ENCODE assay signal across 11 cellular contexts in genomic region chr16:81600275-81600674, GRCh38.
DNase-seq lines count a peak whose midpoint lies in the region; ATAC-seq and TF ChIP-seq lines count a peak whose summit lies in the region.
"Had no signal": no experiment of that assay in that cellular context is flagged by ENCODE, and none has a peak within 500 bp of the region (broad histone marks: within the 10 kb centered on the region; RNA-seq: fewer than 3 reads in every experiment).

No MANE protein-coding gene starts in this region.

- no peak overlapping the region for H3K4me3 ChIP-seq in ACC112 (ENCODE audit: low read depth, low read length)
- H3K4me3 ChIP-seq in IMR-90 (ENCODE audit: insufficient read depth, low read depth, low read length), result no peak overlapping the region
- H3K4me3 ChIP-seq: pancreas had no signal

- H3K4me1 Mint-ChIP-seq in central memory CD8-positive, alpha-beta T cell, result peaks cover 52% of the 10 kb centered on the region
- H3K4me1 Mint-ChIP-seq in activated CD8-positive, alpha-beta T cell treated with anti-CD3 and anti-CD28 coated beads, Interleukin-2, amount 10 ng/mL, durations not matched to agents 7 days and 5 days (ENCODE audit: low read depth), result peaks cover 9% of the 10 kb centered on the region

- TF ChIP-seq POLR2A in IMR-90 (IDR thresholded peaks at IDR 0.05; ENCODE audit: low read depth, low read length), result no peak

- H2BK5ac ChIP-seq in IMR-90 (ENCODE audit: low read depth, low read length, poor library complexity, severe bottlenecking), result no peak overlapping the region

- H3K14ac ChIP-seq in IMR-90 (replicated peaks; ENCODE audit: low read depth, low read length), result no peak overlapping the region

- H4K91ac ChIP-seq in IMR-90 (ENCODE audit: insufficient read depth, low read depth, low read length), result no peak overlapping the region

- peak; percentile 62 for DNase-seq in IMR-90
- DNase-seq in central memory CD8-positive, alpha-beta T cell (ENCODE audit: low spot score in 2 of 2), result no peak
- DNase-seq in kidney tubule cell (ENCODE audit: low spot score), result peak; percentile 90
- DNase-seq in superior temporal gyrus (ENCODE audit: extremely low spot score), result no peak
- no peak for DNase-seq in germinal center (ENCODE audit: low spot score)
- DNase-seq in activated CD8-positive, alpha-beta T cell treated with anti-CD3 and anti-CD28 coated beads, Interleukin-2, amount 10 ng/mL, durations not matched to agents 7 days and 5 days, result no peak
- DNase-seq: NCI-H1417 treated with DMSO at 0.1 percent for 48 hours, pancreas had no signal

- dilution Hi-C loops in IMR-90 (cut with HindIII; ENCODE audit: low sequenced_read_pairs, unreplicated experiment), result no loop called here

- no peak overlapping the region for H3K4me3 Mint-ChIP-seq in central memory CD8-positive, alpha-beta T cell
- H3K4me3 Mint-ChIP-seq in activated CD8-positive, alpha-beta T cell treated with anti-CD3 and anti-CD28 coated beads, Interleukin-2, amount 10 ng/mL, durations not matched to agents 7 days and 5 days, result no peak overlapping the region
- H3K4me3 Mint-ChIP-seq: CD14-positive monocyte had no signal

- H3K27ac Mint-ChIP-seq in central memory CD8-positive, alpha-beta T cell (ENCODE audit: low read depth), result peak overlapping the region; percentile 73
- H3K27ac Mint-ChIP-seq in activated CD8-positive, alpha-beta T cell treated with anti-CD3 and anti-CD28 coated beads, Interleukin-2, amount 10 ng/mL, durations not matched to agents 7 days and 5 days, result no peak overlapping the region

- H2AK5ac ChIP-seq in IMR-90 (ENCODE audit: low read depth, low read length), result peak overlapping the region; percentile 37

- H3K27me3 Mint-ChIP-seq in central memory CD8-positive, alpha-beta T cell, result no peaks in the 10 kb centered on the region
- H3K27me3 Mint-ChIP-seq in activated CD8-positive, alpha-beta T cell treated with anti-CD3 and anti-CD28 coated beads, Interleukin-2, amount 10 ng/mL, durations not matched to agents 7 days and 5 days (ENCODE audit: low read depth), result no peaks in the 10 kb centered on the region

- no peak for TF ChIP-seq CTCF in IMR-90 (conservative IDR thresholded peaks at IDR 0.05; ENCODE audit: low read depth, low read length)

- H3K27ac ChIP-seq in ACC112 (ENCODE audit: low read depth, low read length) (peak overlapping the region; percentile 47; the same call in 1 of the 2 replicates), IMR-90 (ENCODE audit: insufficient read depth, low read length) (no peak overlapping the region)
- H3K27ac ChIP-seq: pancreas had no signal

- H3K36me3 Mint-ChIP-seq in central memory CD8-positive, alpha-beta T cell (ENCODE audit: insufficient read depth), result peaks cover 3% of the 10 kb centered on the region
- H3K36me3 Mint-ChIP-seq in activated CD8-positive, alpha-beta T cell treated with anti-CD3 and anti-CD28 coated beads, Interleukin-2, amount 10 ng/mL, durations not matched to agents 7 days and 5 days (ENCODE audit: low read depth), result peaks cover 2% of the 10 kb centered on the region

- peaks cover 37% of the 10 kb centered on the region for H3K4me1 ChIP-seq in ACC112 (ENCODE audit: control insufficient read depth, insufficient read depth, low read length, unreplicated experiment)
- H3K4me1 ChIP-seq in IMR-90 (ENCODE audit: control insufficient read depth, insufficient read depth, low read length), result peaks cover 20% of the 10 kb centered on the region

- intact Hi-C loops in IMR-90 (cut with micrococcal nuclease), result no loop called here

- H2AFZ ChIP-seq in ACC112 (ENCODE audit: low read length, unreplicated experiment) (no peak overlapping the region), IMR-90 (replicated peaks; ENCODE audit: low read length, poor library complexity) (no peak overlapping the region)

- H3K18ac ChIP-seq in IMR-90 (ENCODE audit: low read depth, low read length), result no peak overlapping the region

- H2AK9ac ChIP-seq in IMR-90 (replicated peaks; ENCODE audit: low read depth, low read length, poor library complexity), result no peak overlapping the region

- POLR2A ChIA-PET in IMR-90 (lab: Charles Lee; ENCODE audit: unreplicated experiment), result no interaction called here
- POLR2A ChIA-PET in activated CD8-positive, alpha-beta T cell treated with anti-CD3 and anti-CD28 coated beads, Interleukin-2, amount 10 ng/mL, durations not matched to agents 7 days and 5 days (lab: Charles Lee), result no interaction called here

- no peaks in the 10 kb centered on the region for H3K9me3 Mint-ChIP-seq in central memory CD8-positive, alpha-beta T cell
- H3K9me3 Mint-ChIP-seq in activated CD8-positive, alpha-beta T cell treated with anti-CD3 and anti-CD28 coated beads, Interleukin-2, amount 10 ng/mL, durations not matched to agents 7 days and 5 days (ENCODE audit: insufficient read depth), result no peaks in the 10 kb centered on the region

- no TSS peak for BruUV-seq in IMR-90 (replicated peaks; lab: Mats Ljungman, UMichigan)

- H4K5ac ChIP-seq in IMR-90 (ENCODE audit: low read depth, low read length), result no peak overlapping the region

- H2BK20ac ChIP-seq in IMR-90 (ENCODE audit: low read depth, low read length), result no peak overlapping the region

- H3K79me2 ChIP-seq in ACC112 (ENCODE audit: control insufficient read depth, insufficient read depth, low read length, unreplicated experiment), result peaks cover 4% of the 10 kb centered on the region

- H3K27me3 ChIP-seq in ACC112 (ENCODE audit: insufficient read depth, low read length), result no peaks in the 10 kb centered on the region
- no peaks in the 10 kb centered on the region for H3K27me3 ChIP-seq in IMR-90 (ENCODE audit: control insufficient read depth, insufficient read depth, low read length)
- H3K27me3 ChIP-seq: pancreas had no signal

- H3K79me1 ChIP-seq in IMR-90 (ENCODE audit: low read depth in 1 of 2, low read length in 2 of 2), result peaks cover 24 to 49% of the 10 kb centered on the region in 2 experiments

- TF ChIP-seq RAD21 in IMR-90 (IDR thresholded peaks at IDR 0.05; ENCODE audit: low read length), result no peak

- H3K36me3 ChIP-seq in ACC112 (ENCODE audit: insufficient read depth, low read length) (no peaks in the 10 kb centered on the region), IMR-90 (ENCODE audit: control insufficient read depth, insufficient read depth, low read length) (no peaks in the 10 kb centered on the region)
- H3K36me3 ChIP-seq: pancreas had no signal

- WGBS in IMR-90 (ENCODE audit: extremely low coverage in 2 of 2, insufficient read length in 1 of 2), 2 experiments, result 0% methylated on average over 1 of the region's 5 CpGs; no CpG with 5 or more reads in 1 of the 2 experiments

- 0 out of 3 replicates have a peak overlapping the region, but pooled peaks have one; percentile 9 for H2BK15ac ChIP-seq in IMR-90 (ENCODE audit: low read depth, low read length)

- no peak overlapping the region for H2BK120ac ChIP-seq in IMR-90 (ENCODE audit: low read depth, low read length)

- H3K9ac ChIP-seq in IMR-90 (ENCODE audit: low read depth, low read length), result no peak overlapping the region

- no peaks in the 10 kb centered on the region for H3K9me3 ChIP-seq in IMR-90 (ENCODE audit: control insufficient read depth, insufficient read depth, low read length)
- H3K9me3 ChIP-seq: pancreas had no signal

- in situ Hi-C loops in IMR-90 (cut with MboI; ENCODE audit: low sequenced_read_pairs), result no loop called here

- H3K4me2 ChIP-seq in IMR-90 (ENCODE audit: low read depth, low read length), result no peak overlapping the region

- peaks cover 15% of the 10 kb centered on the region for H3K9me1 ChIP-seq in IMR-90 (ENCODE audit: insufficient read depth, low read length)

- ATAC-seq in IMR-90 (ENCODE audit: low read depth) (peak; percentile 47), GM18520 (IDR thresholded peaks at IDR 0.05; ENCODE audit: unreplicated experiment) (no peak)
- no peak for ATAC-seq in central memory CD8-positive, alpha-beta T cell (replicated peaks; ENCODE audit: extremely low read depth, poor library complexity, severe bottlenecking)
- ATAC-seq in activated CD8-positive, alpha-beta T cell treated with anti-CD3 and anti-CD28 coated beads, Interleukin-2, amount 10 ng/mL, durations not matched to agents 7 days and 5 days, result no peak

- H3K56ac ChIP-seq in IMR-90 (ENCODE audit: extremely low read depth, insufficient read depth, low read length), result no peak overlapping the region

- no peak overlapping the region for H3K23ac ChIP-seq in IMR-90 (ENCODE audit: low read depth, low read length)

- CTCF ChIA-PET in IMR-90 (lab: Yijun Ruan, JAX), result interaction anchor here (0.8 kb wide), 1 partner anchor 32 kb away, joined by 5 read pairs; no protein-coding TSS in a partner anchor
- CTCF ChIA-PET in activated CD8-positive, alpha-beta T cell treated with anti-CD3 and anti-CD28 coated beads, Interleukin-2, amount 10 ng/mL, durations not matched to agents 7 days and 5 days (lab: Charles Lee), result no interaction called here

- H4K20me1 ChIP-seq in IMR-90 (ENCODE audit: insufficient read depth, low read length), result peaks cover 66% of the 10 kb centered on the region

- no peak overlapping the region for H3K4ac ChIP-seq in IMR-90 (ENCODE audit: low read depth, low read length)

- no peak overlapping the region for H4K8ac ChIP-seq in IMR-90 (ENCODE audit: low read depth in 2 of 2, low read length in 2 of 2)

TF ChIP-seq in IMR-90, 13 proteins besides CTCF, POLR2A, EP300 and RAD21 (continues in another document):
- no peak for TF ChIP-seq NFE2L2 (IDR thresholded peaks at IDR 0.05; ENCODE audit: low read depth, low read length)
- TF ChIP-seq RFX5 (IDR thresholded peaks at IDR 0.05; ENCODE audit: low read depth, low read length), result no peak
- no peak for TF ChIP-seq FOS (IDR thresholded peaks at IDR 0.05; ENCODE audit: low read depth, low read length)
- no peak for TF ChIP-seq USF2 (IDR thresholded peaks at IDR 0.05; ENCODE audit: low read depth, low read length)
- no peak for TF ChIP-seq MXI1 (IDR thresholded peaks at IDR 0.05; ENCODE audit: borderline replicate concordance, low read depth, low read length)
- no peak for TF ChIP-seq MAZ (IDR thresholded peaks at IDR 0.05; ENCODE audit: borderline replicate concordance, low read depth, low read length)
- no peak for TF ChIP-seq RCOR1 (IDR thresholded peaks at IDR 0.05; ENCODE audit: insufficient replicate concordance, low read length)
- no peak for TF ChIP-seq MAFK (IDR thresholded peaks at IDR 0.05; ENCODE audit: low read depth, low read length)
- TF ChIP-seq BHLHE40 (IDR thresholded peaks at IDR 0.05; ENCODE audit: low read depth, low read length), result no peak
- TF ChIP-seq SMC3 (IDR thresholded peaks at IDR 0.05; ENCODE audit: low read depth, low read length), result no peak
- TF ChIP-seq CHD1 (IDR thresholded peaks at IDR 0.05; ENCODE audit: low read depth, low read length), result no peak
- no peak for TF ChIP-seq CEBPB (IDR thresholded peaks at IDR 0.05; ENCODE audit: low read depth, low read length)

Comparison
In these comparisons a context has a peak if more than half of its experiments do, and no peak if none do; other contexts are left out.
1. DNase-seq: peak in IMR-90 (single experiment) and kidney tubule cell (single experiment); none in central memory CD8-positive, alpha-beta T cell (0 of 2), superior temporal gyrus (single experiment), germinal center (single experiment) and activated CD8-positive, alpha-beta T cell treated with anti-CD3 and anti-CD28 coated beads, Interleukin-2, amount 10 ng/mL, durations not matched to agents 7 days and 5 days (single experiment).